ENCODE assay signal across 20 cellular contexts in the genomic region with DNA sequence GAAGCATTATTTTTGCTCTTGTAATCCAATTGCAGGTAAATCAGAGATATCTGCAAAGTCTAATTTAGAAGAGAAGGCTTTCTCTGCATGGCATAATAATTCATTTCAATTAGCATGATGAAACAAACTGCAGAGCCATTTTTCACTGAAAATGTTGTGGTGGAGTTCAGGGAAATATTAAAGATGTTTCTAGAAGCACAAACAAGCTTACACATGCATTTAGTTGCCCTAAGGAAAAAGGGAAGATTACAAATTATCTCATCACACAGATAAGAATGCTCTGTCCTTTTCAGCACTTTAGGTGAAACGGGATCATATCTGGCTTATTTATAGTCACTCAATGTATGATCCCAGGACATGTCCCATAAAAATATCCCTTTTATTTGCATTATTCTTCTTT.
"Had no signal": no experiment of that assay in that cellular context is flagged by ENCODE, and none has a peak within 500 bp of the region (broad histone marks: within the 10 kb centered on the region; RNA-seq: fewer than 3 reads in every experiment).

No MANE protein-coding gene starts in this region.

- DNase-seq: KBM-7, MV-4-11, NCI-H1048, NCI-H1105, NCI-H1417, NCI-H1436 treated with DMSO at 0.1 percent for 48 hours, NCI-H1694, NCI-H187 treated with DMSO at 0.1 percent for 48 hours, NCI-H2029 treated with DMSO at 0.1 percent for 48 hours, NCI-H2171 treated with DMSO at 0.1 percent for 48 hours, NCI-H345, NCI-H446 treated with DMSO at 0.1 percent for 48 hours, NCI-H510A treated with DMSO at 0.1 percent for 48 hours, NCI-H69, NCI-H774, SHP77 treated with DMSO at 0.1 percent for 48 hours, SJCRH30, SW 1271 had no signal

- H3K27me3 ChIP-seq: SJCRH30 had no signal

- H3K27ac ChIP-seq: HL-60, RWPE1, SJCRH30 had no signal

- H3K9me3 ChIP-seq: SJCRH30 had no signal

- H3K4me3 ChIP-seq: SJCRH30 had no signal

- H3K36me3 ChIP-seq: SJCRH30 had no signal
